ENCODE assay signal across 1 cellular context in the genomic region with DNA sequence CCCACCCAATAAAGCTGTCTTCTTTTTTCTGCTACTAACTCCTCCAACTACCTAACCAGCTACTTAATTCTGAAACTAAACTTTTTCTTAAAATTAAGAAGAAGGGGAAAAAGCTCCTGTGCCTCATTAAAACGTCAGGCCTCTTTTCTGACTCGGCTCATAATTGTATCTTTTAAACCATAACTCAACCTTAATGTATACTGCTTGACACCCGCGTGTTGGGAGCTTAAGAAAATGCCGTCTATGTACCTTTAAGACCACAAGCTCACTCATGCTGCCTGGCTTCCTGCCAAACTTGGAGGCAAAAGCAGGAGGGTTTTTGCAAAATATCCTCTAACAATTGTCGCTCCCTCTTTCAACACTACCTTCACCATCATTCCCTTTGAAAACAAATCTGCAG.
TF ChIP-seq lines count a peak whose summit lies in the region.

No MANE protein-coding gene starts in this region.

TF ChIP-seq in HEK293, 187 proteins besides CTCF, POLR2A, EP300 and RAD21 (continued from another document and continues in another):
- TF ChIP-seq PRDM6 (tag by site-specific recombination; IDR thresholded peaks at IDR 0.05): peak; percentile 87
- no peak for TF ChIP-seq ZNF626 (tag by site-specific recombination; IDR thresholded peaks at IDR 0.05)
- no peak for TF ChIP-seq ZNF202 (tag by site-specific recombination; IDR thresholded peaks at IDR 0.05; ENCODE audit: borderline replicate concordance)
- TF ChIP-seq ZNF335 (tag by site-specific recombination; conservative IDR thresholded peaks at IDR 0.05): peak; percentile 62
- TF ChIP-seq, protein P1, sequence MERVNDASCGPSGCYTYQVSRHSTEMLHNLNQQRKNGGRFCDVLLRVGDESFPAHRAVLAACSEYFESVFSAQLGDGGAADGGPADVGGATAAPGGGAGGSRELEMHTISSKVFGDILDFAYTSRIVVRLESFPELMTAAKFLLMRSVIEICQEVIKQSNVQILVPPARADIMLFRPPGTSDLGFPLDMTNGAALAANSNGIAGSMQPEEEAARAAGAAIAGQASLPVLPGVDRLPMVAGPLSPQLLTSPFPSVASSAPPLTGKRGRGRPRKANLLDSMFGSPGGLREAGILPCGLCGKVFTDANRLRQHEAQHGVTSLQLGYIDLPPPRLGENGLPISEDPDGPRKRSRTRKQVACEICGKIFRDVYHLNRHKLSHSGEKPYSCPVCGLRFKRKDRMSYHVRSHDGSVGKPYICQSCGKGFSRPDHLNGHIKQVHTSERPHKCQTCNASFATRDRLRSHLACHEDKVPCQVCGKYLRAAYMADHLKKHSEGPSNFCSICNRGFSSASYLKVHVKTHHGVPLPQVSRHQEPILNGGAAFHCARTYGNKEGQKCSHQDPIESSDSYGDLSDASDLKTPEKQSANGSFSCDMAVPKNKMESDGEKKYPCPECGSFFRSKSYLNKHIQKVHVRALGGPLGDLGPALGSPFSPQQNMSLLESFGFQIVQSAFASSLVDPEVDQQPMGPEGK (tag by site-specific recombination; IDR thresholded peaks at IDR 0.05): 0 out of 2 replicates have a peak, but pooled peaks have one; percentile 32
- no peak for TF ChIP-seq MEIS1 (CRISPR knock-in tag; IDR thresholded peaks at IDR 0.05; ENCODE audit: borderline replicate concordance)
- no peak for TF ChIP-seq IKZF3 (tag by site-specific recombination; IDR thresholded peaks at IDR 0.05)
- no peak for TF ChIP-seq GLIS1 (tag by site-specific recombination; IDR thresholded peaks at IDR 0.05)
- no peak for TF ChIP-seq ZNF221 (tag by site-specific recombination; IDR thresholded peaks at IDR 0.05; ENCODE audit: borderline replicate concordance)
- TF ChIP-seq ZNF133 (tag by site-specific recombination; IDR thresholded peaks at IDR 0.05): no peak
- TF ChIP-seq ZSCAN16 (tag by site-specific recombination; IDR thresholded peaks at IDR 0.05): no peak
- TF ChIP-seq ZNF701 (tag by site-specific recombination; IDR thresholded peaks at IDR 0.05): no peak
- TF ChIP-seq ZBTB44 (tag by site-specific recombination; IDR thresholded peaks at IDR 0.05): peak; percentile 63; the same call in 1 of the 2 replicates
- no peak for TF ChIP-seq ZNF776 (tag by site-specific recombination; IDR thresholded peaks at IDR 0.05; ENCODE audit: borderline replicate concordance)
- TF ChIP-seq KLF9 (tag by site-specific recombination; IDR thresholded peaks at IDR 0.05; ENCODE audit: low read depth): no peak
- TF ChIP-seq ZNF560 (tag by site-specific recombination; IDR thresholded peaks at IDR 0.05; ENCODE audit: borderline replicate concordance): no peak
- no peak for TF ChIP-seq ZNF449 (tag by site-specific recombination; IDR thresholded peaks at IDR 0.05)
- no peak for TF ChIP-seq ZSCAN23 (tag by site-specific recombination; IDR thresholded peaks at IDR 0.05)
- TF ChIP-seq ZNF791 (tag by site-specific recombination; IDR thresholded peaks at IDR 0.05): no peak
- TF ChIP-seq ZNF785 (tag by site-specific recombination; IDR thresholded peaks at IDR 0.05): no peak
- TF ChIP-seq OSR2 (tag by site-specific recombination; IDR thresholded peaks at IDR 0.05): peak; percentile 79
- no peak for TF ChIP-seq ZNF433 (tag by site-specific recombination; IDR thresholded peaks at IDR 0.05; ENCODE audit: low read depth)
- TF ChIP-seq ZNF19 (tag by site-specific recombination; IDR thresholded peaks at IDR 0.05; ENCODE audit: low read depth): no peak
- TF ChIP-seq ZNF37A (tag by site-specific recombination; IDR thresholded peaks at IDR 0.05): no peak
- no peak; the same call in 1 of the 2 replicates for TF ChIP-seq ZNF843 (tag by site-specific recombination; IDR thresholded peaks at IDR 0.05)
- no peak for TF ChIP-seq GLI2 (tag by site-specific recombination; IDR thresholded peaks at IDR 0.05; ENCODE audit: borderline replicate concordance, low read depth)
- no peak for TF ChIP-seq ZBTB11 (tag by site-specific recombination; conservative IDR thresholded peaks at IDR 0.05; ENCODE audit: low read depth)
- TF ChIP-seq ZNF311 (tag by site-specific recombination; IDR thresholded peaks at IDR 0.05; ENCODE audit: borderline replicate concordance): no peak
- TF ChIP-seq ZNF645 (tag by site-specific recombination; IDR thresholded peaks at IDR 0.05): no peak
- TF ChIP-seq TRIM28 (IDR thresholded peaks at IDR 0.05; ENCODE audit: borderline replicate concordance, low read length): peak; percentile 34; the same call in 1 of the 2 replicates
- TF ChIP-seq ZNF521 (tag by site-specific recombination; IDR thresholded peaks at IDR 0.05): no peak
- TF ChIP-seq ZNF561 (tag by site-specific recombination; IDR thresholded peaks at IDR 0.05; ENCODE audit: borderline replicate concordance): 0 out of 2 replicates have a peak, but pooled peaks have one; percentile 52
- TF ChIP-seq ZNF660 (tag by site-specific recombination; IDR thresholded peaks at IDR 0.05): peak; percentile 78; the same call in 1 of the 2 replicates
- TF ChIP-seq ZNF157 (tag by site-specific recombination; IDR thresholded peaks at IDR 0.05): no peak
- TF ChIP-seq ZNF48 (tag by site-specific recombination; IDR thresholded peaks at IDR 0.05): no peak
- TF ChIP-seq, protein P2, sequence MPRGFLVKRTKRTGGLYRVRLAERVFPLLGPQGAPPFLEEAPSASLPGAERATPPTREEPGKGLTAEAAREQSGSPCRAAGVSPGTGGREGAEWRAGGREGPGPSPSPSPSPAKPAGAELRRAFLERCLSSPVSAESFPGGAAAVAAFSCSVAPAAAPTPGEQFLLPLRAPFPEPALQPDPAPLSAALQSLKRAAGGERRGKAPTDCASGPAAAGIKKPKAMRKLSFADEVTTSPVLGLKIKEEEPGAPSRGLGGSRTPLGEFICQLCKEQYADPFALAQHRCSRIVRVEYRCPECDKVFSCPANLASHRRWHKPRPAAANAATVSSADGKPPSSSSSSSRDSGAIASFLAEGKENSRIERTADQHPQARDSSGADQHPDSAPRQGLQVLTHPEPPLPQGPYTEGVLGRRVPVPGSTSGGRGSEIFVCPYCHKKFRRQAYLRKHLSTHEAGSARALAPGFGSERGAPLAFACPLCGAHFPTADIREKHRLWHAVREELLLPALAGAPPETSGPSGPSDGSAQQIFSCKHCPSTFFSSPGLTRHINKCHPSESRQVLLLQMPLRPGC (tag by site-specific recombination; IDR thresholded peaks at IDR 0.05): no peak
- TF ChIP-seq, protein P3, sequence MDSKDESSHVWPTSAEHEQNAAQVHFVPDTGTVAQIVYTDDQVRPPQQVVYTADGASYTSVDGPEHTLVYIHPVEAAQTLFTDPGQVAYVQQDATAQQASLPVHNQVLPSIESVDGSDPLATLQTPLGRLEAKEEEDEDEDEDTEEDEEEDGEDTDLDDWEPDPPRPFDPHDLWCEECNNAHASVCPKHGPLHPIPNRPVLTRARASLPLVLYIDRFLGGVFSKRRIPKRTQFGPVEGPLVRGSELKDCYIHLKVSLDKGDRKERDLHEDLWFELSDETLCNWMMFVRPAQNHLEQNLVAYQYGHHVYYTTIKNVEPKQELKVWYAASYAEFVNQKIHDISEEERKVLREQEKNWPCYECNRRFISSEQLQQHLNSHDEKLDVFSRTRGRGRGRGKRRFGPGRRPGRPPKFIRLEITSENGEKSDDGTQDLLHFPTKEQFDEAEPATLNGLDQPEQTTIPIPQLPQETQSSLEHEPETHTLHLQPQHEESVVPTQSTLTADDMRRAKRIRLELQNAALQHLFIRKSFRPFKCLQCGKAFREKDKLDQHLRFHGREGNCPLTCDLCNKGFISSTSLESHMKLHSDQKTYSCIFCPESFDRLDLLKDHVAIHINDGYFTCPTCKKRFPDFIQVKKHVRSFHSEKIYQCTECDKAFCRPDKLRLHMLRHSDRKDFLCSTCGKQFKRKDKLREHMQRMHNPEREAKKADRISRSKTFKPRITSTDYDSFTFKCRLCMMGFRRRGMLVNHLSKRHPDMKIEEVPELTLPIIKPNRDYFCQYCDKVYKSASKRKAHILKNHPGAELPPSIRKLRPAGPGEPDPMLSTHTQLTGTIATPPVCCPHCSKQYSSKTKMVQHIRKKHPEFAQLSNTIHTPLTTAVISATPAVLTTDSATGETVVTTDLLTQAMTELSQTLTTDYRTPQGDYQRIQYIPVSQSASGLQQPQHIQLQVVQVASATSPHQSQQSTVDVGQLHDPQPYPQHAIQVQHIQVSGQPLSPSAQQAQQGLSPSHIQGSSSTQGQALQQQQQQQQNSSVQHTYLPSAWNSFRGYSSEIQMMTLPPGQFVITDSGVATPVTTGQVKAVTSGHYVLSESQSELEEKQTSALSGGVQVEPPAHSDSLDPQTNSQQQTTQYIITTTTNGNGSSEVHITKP (tag by site-specific recombination; IDR thresholded peaks at IDR 0.05): peak; percentile 22; the same call in 1 of the 2 replicates
- no peak for TF ChIP-seq ZNF18 (tag by site-specific recombination; IDR thresholded peaks at IDR 0.05)
- no peak for TF ChIP-seq ZNF114 (tag by site-specific recombination; IDR thresholded peaks at IDR 0.05)
- TF ChIP-seq KLF10 (tag by site-specific recombination; IDR thresholded peaks at IDR 0.05): no peak; the same call in 1 of the 2 replicates
